ENCODE assay signal across 29 cellular contexts in genomic region chr2:160450486-160450885, GRCh38.
"Had no signal": no experiment of that assay in that cellular context is flagged by ENCODE, and none has a peak within 500 bp of the region (broad histone marks: within the 10 kb centered on the region; RNA-seq: fewer than 3 reads in every experiment).

No MANE protein-coding gene starts in this region.

- H3K4me3 ChIP-seq: ascending aorta, breast epithelium, cardiac muscle cell, coronary artery, dorsolateral prefrontal cortex, esophagus squamous epithelium, gastroesophageal sphincter had no signal

- H3K36me3 ChIP-seq: ascending aorta, breast epithelium, cardiac muscle cell, esophagus squamous epithelium, WERI-Rb-1 had no signal

- DNase-seq: activated B cell treated with CpG ODN at 0.5 μM for 24 hours; activated CD4-positive, alpha-beta T cell treated with anti-CD3 and anti-CD28 coated beads for 48 hours; activated CD4-positive, alpha-beta T cell treated with anti-CD3 and anti-CD28 coated beads, Interleukin-2, amount 50 U/mL, for 1 hour; activated CD4-positive, alpha-beta T cell treated with anti-CD3 and anti-CD28 coated beads, Interleukin-2, amount 50 U/mL, for 48 hours; activated CD8-positive, alpha-beta memory T cell treated with anti-CD3 and anti-CD28 coated beads for 24 hours; activated CD8-positive, alpha-beta T cell treated with anti-CD3 and anti-CD28 coated beads for 36 hours; activated effector memory CD4-positive, alpha-beta T cell treated with Interleukin-2 at 50 U/mL for 16 hours; activated gamma-delta T cell treated with Interleukin-2 at 50 U/mL for 16 hours; activated naive CD4-positive, alpha-beta T cell treated with Interleukin-2 at 50 U/mL for 16 hours; activated naive CD8-positive, alpha-beta T cell treated with anti-CD3 and anti-CD28 coated beads, Interleukin-2, amount 10 ng/mL, durations not matched to agents 7 days and 5 days; activated T-cell treated with anti-CD3 and anti-CD28 coated beads, Interleukin-2, amount 50 U/mL, for 4 hours; dorsolateral prefrontal cortex; effector memory CD4-positive, alpha-beta T cell; endodermal cell; esophagus squamous epithelium; foreskin melanocyte; T-helper 1 cell; T-helper 17 cell; T1000; WERI-Rb-1 had no signal

- ATAC-seq: activated CD4-positive, CD25-positive, alpha-beta regulatory T cell treated with anti-CD3 and anti-CD28 coated beads, Interleukin-2, amount 50 U/mL, for 24 hours; activated CD8-positive, alpha-beta T cell treated with anti-CD3 and anti-CD28 coated beads for 36 hours; activated naive CD4-positive, alpha-beta T cell treated with anti-CD3 and anti-CD28 coated beads, Interleukin-2, amount 50 U/mL, for 72 hours; activated T-cell treated with anti-CD3 and anti-CD28 coated beads, Interleukin-2, amount 50 U/mL, for 4 hours; activated T-helper 17 cell treated with anti-CD3 and anti-CD28 coated beads, Interleukin-2, amount 50 U/mL, for 72 hours; gastroesophageal sphincter; T-helper 17 cell had no signal

- H3K4me1 ChIP-seq: breast epithelium had no signal

- H3K27ac ChIP-seq: ascending aorta, breast epithelium, cardiac muscle cell, coronary artery, dorsolateral prefrontal cortex, epithelial cell of prostate, esophagus squamous epithelium, gastroesophageal sphincter, WERI-Rb-1 had no signal

- H3K9me3 ChIP-seq: ascending aorta, breast epithelium, esophagus squamous epithelium, gastroesophageal sphincter had no signal
